In genomic region chr1:167722152-167722869, GRCh38 we compare ENCODE assay signal across 8 cellular contexts. TPM values are rescaled to one million over a fixed set of nuclear protein-coding genes. Genes with fewer than 3 reads are reported as not detected.
DNase-seq lines count a peak whose midpoint lies in the region; ATAC-seq and TF ChIP-seq lines count a peak whose summit lies in the region.

No MANE protein-coding gene starts in this region.

- WGBS in gastroesophageal sphincter (ENCODE audit: low coverage in 1 of 2), 2 donors = 0% methylated on average over 2 to 5 of the region's 52 CpGs
- WGBS in neuronal stem cell (ENCODE audit: extremely low coverage in 2 of 2, insufficient read length in 2 of 2, insufficient replicate concordance in 1 of 2), 2 donors = no CpG with 5 or more reads among the region's 52 CpGs

- TF ChIP-seq EP300 in gastroesophageal sphincter (IDR thresholded peaks at IDR 0.05) = no peak

- H3K4me1 ChIP-seq in gastroesophageal sphincter (peaks cover 0 to 57% (median 11%) of the 10 kb centered on the region in 3 donors), neuronal stem cell (ENCODE audit: control insufficient read depth in 2 of 2, insufficient read depth in 1 of 2, low read depth in 1 of 2, low read length in 2 of 2) (peaks cover 0 to 6% of the 10 kb centered on the region in 2 donors)

- H3K4me3 ChIP-seq in gastroesophageal sphincter (peak overlapping the region; percentile 73 to 93), neuronal stem cell (ENCODE audit: low read length in 2 of 2) (peak overlapping the region; percentile 82 to 95)

- H4K8ac ChIP-seq in neuronal stem cell (ENCODE audit: low read depth, low read length) = no peak overlapping the region

- H3K27me3 ChIP-seq in gastroesophageal sphincter (no peaks in the 10 kb centered on the region), neuronal stem cell (ENCODE audit: control insufficient read depth in 3 of 3, insufficient read depth in 3 of 3, low read depth in 1 of 3, low read length in 3 of 3) (no peaks in the 10 kb centered on the region)

- H3K9me3 ChIP-seq in gastroesophageal sphincter = no peaks in the 10 kb centered on the region
- no peaks in the 10 kb centered on the region for H3K9me3 ChIP-seq in neuronal stem cell (replicated peaks in 1 of 2; ENCODE audit: control insufficient read depth in 2 of 2, insufficient read depth in 1 of 2, low read depth in 1 of 2, low read length in 2 of 2)

- H2BK15ac ChIP-seq in neuronal stem cell (ENCODE audit: low read length) = no peak overlapping the region

- peaks cover 46% of the 10 kb centered on the region for H3K4me1 Mint-ChIP-seq in activated T-cell treated with anti-CD3 and anti-CD28 coated beads, Interleukin-2, amount 50 U/mL, for 4 hours (ENCODE audit: low read depth)

- ATAC-seq in HG02852 (IDR thresholded peaks at IDR 0.05; ENCODE audit: unreplicated experiment) = peak; percentile 34
- ATAC-seq in activated T-cell treated with anti-CD3 and anti-CD28 coated beads, Interleukin-2, amount 50 U/mL, for 4 hours = peak; percentile 51 to 54
- ATAC-seq in gastroesophageal sphincter = peak; percentile 69

- peak overlapping the region; percentile 72 for H2BK5ac ChIP-seq in neuronal stem cell (ENCODE audit: low read length)

- H2AFZ ChIP-seq in neuronal stem cell (ENCODE audit: low read length) = peak overlapping the region; percentile 97

- no peak for TF ChIP-seq POLR2A in gastroesophageal sphincter (IDR thresholded peaks at IDR 0.05)

- no peaks in the 10 kb centered on the region for H3K27me3 Mint-ChIP-seq in activated T-cell treated with anti-CD3 and anti-CD28 coated beads, Interleukin-2, amount 50 U/mL, for 4 hours (ENCODE audit: low read depth)

- H3K27ac ChIP-seq in gastroesophageal sphincter (peak overlapping the region; percentile 48 to 95 (median 92)), neuronal stem cell (replicated peaks; ENCODE audit: low read length) (peak overlapping the region; percentile 43)

- peaks cover 1% of the 10 kb centered on the region for H3K36me3 Mint-ChIP-seq in activated T-cell treated with anti-CD3 and anti-CD28 coated beads, Interleukin-2, amount 50 U/mL, for 4 hours (ENCODE audit: insufficient read depth)

- peak overlapping the region; percentile 92 for H3K23ac ChIP-seq in neuronal stem cell (ENCODE audit: low read depth, low read length, poor library complexity)

- H3K36me3 ChIP-seq in gastroesophageal sphincter = no peaks in the 10 kb centered on the region
- peaks cover 0 to 8% of the 10 kb centered on the region in 2 donors for H3K36me3 ChIP-seq in neuronal stem cell (replicated peaks in 1 of 2; ENCODE audit: control insufficient read depth in 2 of 2, insufficient read depth in 2 of 2, low read length in 2 of 2)

- H3K79me1 ChIP-seq in neuronal stem cell (ENCODE audit: low read depth, low read length) = peaks cover 3% of the 10 kb centered on the region

- H2BK12ac ChIP-seq in neuronal stem cell (ENCODE audit: low read length) = no peak overlapping the region

- H3K9me3 Mint-ChIP-seq in activated T-cell treated with anti-CD3 and anti-CD28 coated beads, Interleukin-2, amount 50 U/mL, for 4 hours = no peaks in the 10 kb centered on the region

- H3K14ac ChIP-seq in neuronal stem cell (ENCODE audit: low read length) = peak overlapping the region; percentile 95

- H3K18ac ChIP-seq in neuronal stem cell (ENCODE audit: low read length) = peak overlapping the region; percentile 99

- peak overlapping the region; percentile 51 for H3K4me2 ChIP-seq in neuronal stem cell (ENCODE audit: insufficient read depth, low read length, poor library complexity, severe bottlenecking)

- peak in 1 of 4 experiments; percentile 2 for TF ChIP-seq CTCF in gastroesophageal sphincter (IDR thresholded peaks at IDR 0.05)

- peak; percentile 32 for DNase-seq in activated naive CD4-positive, alpha-beta T cell treated with Interleukin-2 at 50 U/mL for 16 hours
- no peak for DNase-seq in activated naive CD4-positive, alpha-beta T cell treated with anti-CD3 and anti-CD28 coated beads, Interleukin-2, amount 50 U/mL, for 16 hours
- DNase-seq in NCI-H2107 (lab: John Stamatoyannopoulos, UW) = peak; percentile 30
- no peak for DNase-seq in activated T-cell treated with anti-CD3 and anti-CD28 coated beads, Interleukin-2, amount 50 U/mL, for 4 hours
- peak; percentile 58 for DNase-seq in neuronal stem cell (ENCODE audit: low spot score)
- no peak for DNase-seq in central memory CD4-positive, alpha-beta T cell

- H3K9ac ChIP-seq in neuronal stem cell (ENCODE audit: low read depth, low read length, poor library complexity) = peak overlapping the region; percentile 93

- peak overlapping the region; percentile 28 for H4K91ac ChIP-seq in neuronal stem cell (ENCODE audit: low read depth, low read length, poor library complexity)

- H3K4me3 Mint-ChIP-seq in activated T-cell treated with anti-CD3 and anti-CD28 coated beads, Interleukin-2, amount 50 U/mL, for 4 hours = peak overlapping the region; percentile 91

- peak overlapping the region; percentile 48 for H2AK5ac ChIP-seq in neuronal stem cell (ENCODE audit: low read depth, low read length)

- H3K4ac ChIP-seq in neuronal stem cell (ENCODE audit: low read length) = no peak overlapping the region

- H2BK120ac ChIP-seq in neuronal stem cell (ENCODE audit: low read depth, low read length) = peak overlapping the region; percentile 75

RNA-seq across cellular contexts. Expression of gene MPZL1, which starts 0.5 kb away (rescaled TPM):
- 10 to 100 TPM; 12.6 to 15.3 (median 15.3) TPM for total RNA-seq in activated T-cell treated with anti-CD3 and anti-CD28 coated beads, Interleukin-2, amount 50 U/mL, for 4 hours
- total RNA-seq in gastroesophageal sphincter = 100 to 1,000 TPM in 1 of 4 donors, 10 to 100 TPM in 3; 83.7 to 127 (median 95.8) TPM
- polyA plus RNA-seq in neuronal stem cell (2013, experiment 1 of 2) = 78.4 TPM
- 81.9 TPM for polyA plus RNA-seq in neuronal stem cell (2013, experiment 2 of 2)

Comparison
In these comparisons a context has a peak if more than half of its experiments do, and no peak if none do; other contexts are left out.
1. DNase-seq: peak in activated naive CD4-positive, alpha-beta T cell treated with Interleukin-2 at 50 U/mL for 16 hours (single experiment), NCI-H2107 (single experiment) and neuronal stem cell (single experiment); none in activated naive CD4-positive, alpha-beta T cell treated with anti-CD3 and anti-CD28 coated beads, Interleukin-2, amount 50 U/mL, for 16 hours (single experiment), activated T-cell treated with anti-CD3 and anti-CD28 coated beads, Interleukin-2, amount 50 U/mL, for 4 hours (single experiment) and central memory CD4-positive, alpha-beta T cell (single experiment).
2. RNA of gene MPZL1, which starts 0.5 kb away (total RNA-seq): 83.7 to 127 TPM in gastroesophageal sphincter; 12.6 to 15.3 TPM in activated T-cell treated with anti-CD3 and anti-CD28 coated beads, Interleukin-2, amount 50 U/mL, for 4 hours; every median in the first group is over 4 times any median in the second.
3. Peak in every context shown above with its lines, with median percentiles within 50 percentile points of each other: ATAC-seq.